ENCODE assay signal across 26 cellular contexts in genomic region chr19:7844405-7844804, GRCh38. TPM values are rescaled to one million over a fixed set of nuclear protein-coding genes. Genes with fewer than 3 reads are reported as not detected.
"Had no signal": no experiment of that assay in that cellular context is flagged by ENCODE, and none has a peak within 500 bp of the region (broad histone marks: within the 10 kb centered on the region; RNA-seq: fewer than 3 reads in every experiment).

No MANE protein-coding gene starts in this region.

- H3K27ac ChIP-seq: coronary artery, esophagus squamous epithelium, left lung, neural progenitor cell, ovary, psoas muscle, skin epidermis, spleen, thoracic aorta, tibial nerve, upper lobe of left lung had no signal

- DNase-seq: dermis blood vessel endothelial cell; effector memory CD8-positive, alpha-beta T cell; erythroblast; esophagus squamous epithelium; foreskin melanocyte; glutamatergic neuron; mesenchymal stem cell; mucosa of descending colon; naive thymus-derived CD4-positive, alpha-beta T cell; nucleus accumbens; ovary; psoas muscle; right cardiac atrium; spleen; stimulated activated CD4-positive, alpha-beta T cell treated with anti-CD3 and anti-CD28 coated beads, Interleukin-4, amount 100 ng/mL, for 4 hours; stimulated activated naive CD8-positive, alpha-beta T cell treated with anti-CD3 and anti-CD28 coated beads, Interleukin-15, Interleukin-2, amounts not matched to agents 100 U/mL and 50 U/mL, for 24 hours; upper lobe of left lung had no signal

- H3K4me3 ChIP-seq: coronary artery, esophagus squamous epithelium, left lung, mucosa of descending colon, neural progenitor cell, ovary, psoas muscle, skin epidermis, spleen, thoracic aorta, tibial nerve, upper lobe of left lung had no signal

- ATAC-seq: effector memory CD8-positive, alpha-beta T cell; left lung; mucosa of descending colon; naive thymus-derived CD4-positive, alpha-beta T cell; psoas muscle; right cardiac atrium; stimulated activated memory B cell treated with anti-CD40 and anti-IgM and Interleukin-4, amounts not matched to agents 10 μg/mL and 1 μg/mL and 100 μg/mL, for 72 hours; stimulated activated naive CD8-positive, alpha-beta T cell treated with anti-CD3 and anti-CD28 coated beads, Interleukin-15, Interleukin-2, amounts not matched to agents 100 U/mL and 50 U/mL, for 24 hours had no signal

- H3K9ac ChIP-seq: neural progenitor cell had no signal

- H3K4me2 ChIP-seq: neural progenitor cell had no signal

- H3K4me1 ChIP-seq: esophagus squamous epithelium, left lung, neural progenitor cell, psoas muscle, tibial nerve, upper lobe of left lung had no signal

- H2AFZ ChIP-seq: neural progenitor cell had no signal

- H3K27me3 ChIP-seq: esophagus squamous epithelium, left lung, neural progenitor cell, ovary, spleen, tibial nerve, upper lobe of left lung had no signal

- H3K9me3 ChIP-seq: esophagus squamous epithelium, left lung, mucosa of descending colon, ovary, psoas muscle, spleen, thoracic aorta, tibial nerve, upper lobe of left lung had no signal

- H3K36me3 ChIP-seq: esophagus squamous epithelium, neural progenitor cell, ovary, thoracic aorta, upper lobe of left lung had no signal

RNA-seq across cellular contexts. Expression of gene PRR36, which starts 29.8 kb away (rescaled TPM):
- total RNA-seq: dermis blood vessel endothelial cell, lung microvascular endothelial cell, psoas muscle, thoracic aorta had no signal
- polyA plus RNA-seq: keratinocyte, psoas muscle had no signal
